Comparison of ENCODE assay signal across 1 cellular context in the genomic region with DNA sequence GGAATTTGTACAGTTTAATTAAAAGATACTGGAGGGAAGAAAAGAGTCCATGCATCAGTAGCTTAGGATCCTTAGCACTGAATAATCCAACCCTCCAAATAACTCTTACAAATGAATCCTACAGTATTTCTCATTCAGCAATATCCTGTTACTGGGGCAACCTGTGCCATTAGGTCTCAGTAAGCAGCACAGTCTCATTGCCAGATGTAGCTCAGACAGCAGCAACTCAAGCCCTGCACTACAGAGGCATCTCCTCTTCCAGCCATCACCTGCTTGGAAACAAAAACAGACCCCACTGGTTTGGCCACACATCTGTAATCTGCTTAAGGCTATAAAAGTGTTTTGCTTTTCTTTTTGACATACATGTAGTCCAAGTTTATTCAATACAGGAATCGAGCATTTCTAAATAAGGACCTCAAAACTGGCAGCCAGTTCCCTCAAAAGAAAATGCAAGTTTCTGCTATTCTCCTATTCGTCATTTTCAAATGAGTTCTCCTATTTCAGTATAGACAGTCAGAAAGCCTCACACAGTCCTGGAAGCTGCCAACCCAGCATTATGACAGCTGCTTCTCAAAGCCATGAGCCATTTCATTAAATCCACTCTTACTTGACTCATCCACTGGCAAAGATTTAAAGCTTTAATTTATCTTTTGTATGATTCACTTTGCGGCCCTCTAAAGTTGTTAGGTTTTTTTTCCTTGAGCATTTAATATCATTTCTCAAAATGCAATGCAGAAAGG.
TF ChIP-seq lines count a peak whose summit lies in the region.

No MANE protein-coding gene starts in this region.

TF ChIP-seq in GM23338, 12 proteins besides CTCF, POLR2A, EP300 and RAD21 (continued from another document):
- TF ChIP-seq, protein P1, sequence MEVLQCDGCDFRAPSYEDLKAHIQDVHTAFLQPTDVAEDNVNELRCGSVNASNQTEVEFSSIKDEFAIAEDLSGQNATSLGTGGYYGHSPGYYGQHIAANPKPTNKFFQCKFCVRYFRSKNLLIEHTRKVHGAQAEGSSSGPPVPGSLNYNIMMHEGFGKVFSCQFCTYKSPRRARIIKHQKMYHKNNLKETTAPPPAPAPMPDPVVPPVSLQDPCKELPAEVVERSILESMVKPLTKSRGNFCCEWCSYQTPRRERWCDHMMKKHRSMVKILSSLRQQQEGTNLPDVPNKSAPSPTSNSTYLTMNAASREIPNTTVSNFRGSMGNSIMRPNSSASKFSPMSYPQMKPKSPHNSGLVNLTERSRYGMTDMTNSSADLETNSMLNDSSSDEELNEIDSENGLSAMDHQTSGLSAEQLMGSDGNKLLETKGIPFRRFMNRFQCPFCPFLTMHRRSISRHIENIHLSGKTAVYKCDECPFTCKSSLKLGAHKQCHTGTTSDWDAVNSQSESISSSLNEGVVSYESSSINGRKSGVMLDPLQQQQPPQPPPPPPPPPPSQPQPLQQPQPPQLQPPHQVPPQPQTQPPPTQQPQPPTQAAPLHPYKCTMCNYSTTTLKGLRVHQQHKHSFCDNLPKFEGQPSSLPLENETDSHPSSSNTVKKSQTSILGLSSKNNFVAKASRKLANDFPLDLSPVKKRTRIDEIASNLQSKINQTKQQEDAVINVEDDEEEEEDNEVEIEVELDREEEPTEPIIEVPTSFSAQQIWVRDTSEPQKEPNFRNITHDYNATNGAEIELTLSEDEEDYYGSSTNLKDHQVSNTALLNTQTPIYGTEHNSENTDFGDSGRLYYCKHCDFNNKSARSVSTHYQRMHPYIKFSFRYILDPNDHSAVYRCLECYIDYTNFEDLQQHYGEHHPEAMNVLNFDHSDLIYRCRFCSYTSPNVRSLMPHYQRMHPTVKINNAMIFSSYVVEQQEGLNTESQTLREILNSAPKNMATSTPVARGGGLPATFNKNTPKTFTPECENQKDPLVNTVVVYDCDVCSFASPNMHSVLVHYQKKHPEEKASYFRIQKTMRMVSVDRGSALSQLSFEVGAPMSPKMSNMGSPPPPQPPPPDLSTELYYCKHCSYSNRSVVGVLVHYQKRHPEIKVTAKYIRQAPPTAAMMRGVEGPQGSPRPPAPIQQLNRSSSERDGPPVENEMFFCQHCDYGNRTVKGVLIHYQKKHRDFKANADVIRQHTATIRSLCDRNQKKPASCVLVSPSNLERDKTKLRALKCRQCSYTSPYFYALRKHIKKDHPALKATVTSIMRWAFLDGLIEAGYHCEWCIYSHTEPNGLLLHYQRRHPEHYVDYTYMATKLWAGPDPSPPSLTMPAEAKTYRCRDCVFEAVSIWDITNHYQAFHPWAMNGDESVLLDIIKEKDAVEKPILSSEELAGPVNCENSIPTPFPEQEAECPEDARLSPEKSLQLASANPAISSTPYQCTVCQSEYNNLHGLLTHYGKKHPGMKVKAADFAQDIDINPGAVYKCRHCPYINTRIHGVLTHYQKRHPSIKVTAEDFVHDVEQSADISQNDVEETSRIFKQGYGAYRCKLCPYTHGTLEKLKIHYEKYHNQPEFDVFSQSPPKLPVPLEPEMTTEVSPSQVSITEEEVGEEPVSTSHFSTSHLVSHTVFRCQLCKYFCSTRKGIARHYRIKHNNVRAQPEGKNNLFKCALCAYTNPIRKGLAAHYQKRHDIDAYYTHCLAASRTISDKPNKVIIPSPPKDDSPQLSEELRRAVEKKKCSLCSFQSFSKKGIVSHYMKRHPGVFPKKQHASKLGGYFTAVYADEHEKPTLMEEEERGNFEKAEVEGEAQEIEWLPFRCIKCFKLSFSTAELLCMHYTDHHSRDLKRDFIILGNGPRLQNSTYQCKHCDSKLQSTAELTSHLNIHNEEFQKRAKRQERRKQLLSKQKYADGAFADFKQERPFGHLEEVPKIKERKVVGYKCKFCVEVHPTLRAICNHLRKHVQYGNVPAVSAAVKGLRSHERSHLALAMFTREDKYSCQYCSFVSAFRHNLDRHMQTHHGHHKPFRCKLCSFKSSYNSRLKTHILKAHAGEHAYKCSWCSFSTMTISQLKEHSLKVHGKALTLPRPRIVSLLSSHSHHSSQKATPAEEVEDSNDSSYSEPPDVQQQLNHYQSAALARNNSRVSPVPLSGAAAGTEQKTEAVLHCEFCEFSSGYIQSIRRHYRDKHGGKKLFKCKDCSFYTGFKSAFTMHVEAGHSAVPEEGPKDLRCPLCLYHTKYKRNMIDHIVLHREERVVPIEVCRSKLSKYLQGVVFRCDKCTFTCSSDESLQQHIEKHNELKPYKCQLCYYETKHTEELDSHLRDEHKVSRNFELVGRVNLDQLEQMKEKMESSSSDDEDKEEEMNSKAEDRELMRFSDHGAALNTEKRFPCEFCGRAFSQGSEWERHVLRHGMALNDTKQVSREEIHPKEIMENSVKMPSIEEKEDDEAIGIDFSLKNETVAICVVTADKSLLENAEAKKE (CRISPR knock-in tag; IDR thresholded peaks at IDR 0.05), result no peak
- TF ChIP-seq, protein P2, sequence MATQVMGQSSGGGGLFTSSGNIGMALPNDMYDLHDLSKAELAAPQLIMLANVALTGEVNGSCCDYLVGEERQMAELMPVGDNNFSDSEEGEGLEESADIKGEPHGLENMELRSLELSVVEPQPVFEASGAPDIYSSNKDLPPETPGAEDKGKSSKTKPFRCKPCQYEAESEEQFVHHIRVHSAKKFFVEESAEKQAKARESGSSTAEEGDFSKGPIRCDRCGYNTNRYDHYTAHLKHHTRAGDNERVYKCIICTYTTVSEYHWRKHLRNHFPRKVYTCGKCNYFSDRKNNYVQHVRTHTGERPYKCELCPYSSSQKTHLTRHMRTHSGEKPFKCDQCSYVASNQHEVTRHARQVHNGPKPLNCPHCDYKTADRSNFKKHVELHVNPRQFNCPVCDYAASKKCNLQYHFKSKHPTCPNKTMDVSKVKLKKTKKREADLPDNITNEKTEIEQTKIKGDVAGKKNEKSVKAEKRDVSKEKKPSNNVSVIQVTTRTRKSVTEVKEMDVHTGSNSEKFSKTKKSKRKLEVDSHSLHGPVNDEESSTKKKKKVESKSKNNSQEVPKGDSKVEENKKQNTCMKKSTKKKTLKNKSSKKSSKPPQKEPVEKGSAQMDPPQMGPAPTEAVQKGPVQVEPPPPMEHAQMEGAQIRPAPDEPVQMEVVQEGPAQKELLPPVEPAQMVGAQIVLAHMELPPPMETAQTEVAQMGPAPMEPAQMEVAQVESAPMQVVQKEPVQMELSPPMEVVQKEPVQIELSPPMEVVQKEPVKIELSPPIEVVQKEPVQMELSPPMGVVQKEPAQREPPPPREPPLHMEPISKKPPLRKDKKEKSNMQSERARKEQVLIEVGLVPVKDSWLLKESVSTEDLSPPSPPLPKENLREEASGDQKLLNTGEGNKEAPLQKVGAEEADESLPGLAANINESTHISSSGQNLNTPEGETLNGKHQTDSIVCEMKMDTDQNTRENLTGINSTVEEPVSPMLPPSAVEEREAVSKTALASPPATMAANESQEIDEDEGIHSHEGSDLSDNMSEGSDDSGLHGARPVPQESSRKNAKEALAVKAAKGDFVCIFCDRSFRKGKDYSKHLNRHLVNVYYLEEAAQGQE (IDR thresholded peaks at IDR 0.05; ENCODE audit: unreplicated experiment), result no peak
- TF ChIP-seq ZNF114 (CRISPR knock-in tag; IDR thresholded peaks at IDR 0.05) (no peak), STAT1 (IDR thresholded peaks at IDR 0.05; ENCODE audit: unreplicated experiment) (no peak), EZH2phosphoT487 (IDR thresholded peaks at IDR 0.05; ENCODE audit: unreplicated experiment) (no peak), JUNB (IDR thresholded peaks at IDR 0.05; ENCODE audit: unreplicated experiment) (no peak), POLR2AphosphoS5 (IDR thresholded peaks at IDR 0.05; ENCODE audit: low read depth) (no peak), EZH2 (IDR thresholded peaks at IDR 0.05; ENCODE audit: low read depth, unreplicated experiment) (no peak)
- TF ChIP-seq, protein P3, sequence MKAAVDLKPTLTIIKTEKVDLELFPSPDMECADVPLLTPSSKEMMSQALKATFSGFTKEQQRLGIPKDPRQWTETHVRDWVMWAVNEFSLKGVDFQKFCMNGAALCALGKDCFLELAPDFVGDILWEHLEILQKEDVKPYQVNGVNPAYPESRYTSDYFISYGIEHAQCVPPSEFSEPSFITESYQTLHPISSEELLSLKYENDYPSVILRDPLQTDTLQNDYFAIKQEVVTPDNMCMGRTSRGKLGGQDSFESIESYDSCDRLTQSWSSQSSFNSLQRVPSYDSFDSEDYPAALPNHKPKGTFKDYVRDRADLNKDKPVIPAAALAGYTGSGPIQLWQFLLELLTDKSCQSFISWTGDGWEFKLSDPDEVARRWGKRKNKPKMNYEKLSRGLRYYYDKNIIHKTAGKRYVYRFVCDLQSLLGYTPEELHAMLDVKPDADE (IDR thresholded peaks at IDR 0.05), result no peak
